In the genomic region with DNA sequence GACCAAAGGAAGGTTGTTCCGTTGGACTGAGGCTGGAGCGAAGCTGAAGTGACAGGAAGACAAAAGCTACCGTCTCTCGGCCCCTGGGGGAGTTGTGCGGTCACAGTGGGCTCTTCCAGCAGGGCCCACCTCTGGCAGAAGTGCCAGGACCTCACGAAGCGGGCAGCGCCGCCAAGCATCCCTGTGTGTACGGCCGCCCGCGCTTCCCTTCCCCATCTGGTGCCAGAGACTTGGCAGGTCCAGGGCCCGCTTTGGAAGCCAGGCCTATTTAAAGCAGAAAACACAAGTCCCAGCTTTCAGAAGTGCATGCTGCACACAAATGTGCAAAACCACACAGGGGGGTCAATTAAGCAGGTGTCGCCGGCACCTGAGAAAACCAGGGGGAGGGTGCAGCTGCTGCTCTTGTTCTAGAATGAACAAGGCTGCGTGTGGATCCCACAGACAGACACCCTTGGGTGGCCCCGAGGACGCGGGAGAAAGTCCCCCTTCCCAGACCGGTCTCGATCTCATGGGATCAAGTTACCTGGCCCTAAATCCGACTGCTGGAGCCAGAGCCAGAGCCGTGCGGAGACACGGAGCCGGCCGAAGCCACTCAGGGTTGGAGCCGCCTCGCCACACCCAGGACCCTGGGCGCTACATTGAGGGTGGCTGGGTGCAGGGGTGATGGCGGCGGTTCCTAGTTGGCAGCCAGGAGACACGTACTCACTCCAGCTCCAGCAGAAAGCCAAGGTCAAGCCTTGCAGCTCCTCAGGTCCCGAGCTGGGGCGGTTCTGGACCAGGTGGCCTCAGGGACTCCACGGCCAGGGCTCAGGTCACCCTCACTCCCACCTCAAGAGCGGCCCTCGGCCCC, we compare ENCODE assay signal across 17 cellular contexts.
"Had no signal": no experiment of that assay in that cellular context is flagged by ENCODE, and none has a peak within 500 bp of the region (broad histone marks: within the 10 kb centered on the region; RNA-seq: fewer than 3 reads in every experiment).

No MANE protein-coding gene starts in this region.

- H3K27me3 Mint-ChIP-seq: activated B cell treated with CpG ODN at 0.5 μM for 24 hours; activated CD8-positive, alpha-beta memory T cell treated with anti-CD3 and anti-CD28 coated beads, Interleukin-2, amount 10 ng/mL, durations not matched to agents 7 days and 5 days; stimulated activated naive CD8-positive, alpha-beta T cell treated with anti-CD3 and anti-CD28 coated beads, Interleukin-15, Interleukin-2, amounts not matched to agents 100 ng/mL and 50 ng/mL, for 24 hours had no signal

- H3K27ac ChIP-seq: cardiac muscle cell, neutrophil, psoas muscle, testis had no signal

- H3K4me1 Mint-ChIP-seq: activated B cell treated with CpG ODN at 0.5 μM for 24 hours; activated CD8-positive, alpha-beta memory T cell treated with anti-CD3 and anti-CD28 coated beads, Interleukin-2, amount 10 ng/mL, durations not matched to agents 7 days and 5 days; naive thymus-derived CD4-positive, alpha-beta T cell had no signal

- H3K27me3 ChIP-seq: cardiac muscle cell, neutrophil, testis had no signal

- H3K36me3 ChIP-seq: cardiac muscle cell, neutrophil had no signal

- DNase-seq: activated B cell treated with CpG ODN at 0.5 μM for 24 hours; activated CD4-positive, alpha-beta T cell treated with anti-CD3 and anti-CD28 coated beads, Interleukin-2, amount 50 U/mL, for 1 hour; activated CD8-positive, alpha-beta memory T cell treated with anti-CD3 and anti-CD28 coated beads, Interleukin-2, amount 10 ng/mL, durations not matched to agents 7 days and 5 days; activated naive CD4-positive, alpha-beta T cell treated with Interleukin-2 at 50 U/mL for 16 hours; activated T-cell treated with anti-CD3 and anti-CD28 coated beads, Interleukin-2, amount 50 U/mL, for 48 hours; cortex of kidney; hippocampal formation; naive thymus-derived CD4-positive, alpha-beta T cell; stimulated activated CD4-positive, alpha-beta T cell treated with anti-CD3 and anti-CD28 coated beads, Interleukin-2, amount 100 ng/mL, for 48 hours; stimulated activated CD8-positive, alpha-beta memory T cell treated with anti-CD3 and anti-CD28 coated beads, Interleukin-4, amount 100 ng/mL, for 48 hours; testis had no signal

- H3K4me3 Mint-ChIP-seq: activated B cell treated with CpG ODN at 0.5 μM for 24 hours; activated CD8-positive, alpha-beta memory T cell treated with anti-CD3 and anti-CD28 coated beads, Interleukin-2, amount 10 ng/mL, durations not matched to agents 7 days and 5 days; naive thymus-derived CD4-positive, alpha-beta T cell; stimulated activated naive CD8-positive, alpha-beta T cell treated with anti-CD3 and anti-CD28 coated beads, Interleukin-15, Interleukin-2, amounts not matched to agents 100 ng/mL and 50 ng/mL, for 24 hours; T-helper 1 cell treated with Interleukin-12 subunit alpha and Interleukin-12 subunit beta and Interleukin-4 antibody, amounts not matched to agents 30 μg/mL and 1 μg/mL, for 36 hours had no signal

- H3K36me3 Mint-ChIP-seq: activated CD8-positive, alpha-beta memory T cell treated with anti-CD3 and anti-CD28 coated beads, Interleukin-2, amount 10 ng/mL, durations not matched to agents 7 days and 5 days; naive thymus-derived CD4-positive, alpha-beta T cell had no signal

- H3K4me3 ChIP-seq: cardiac muscle cell, lung, psoas muscle, testis had no signal

- H3K27ac Mint-ChIP-seq: activated B cell treated with CpG ODN at 0.5 μM for 24 hours; activated CD8-positive, alpha-beta memory T cell treated with anti-CD3 and anti-CD28 coated beads, Interleukin-2, amount 10 ng/mL, durations not matched to agents 7 days and 5 days; naive thymus-derived CD4-positive, alpha-beta T cell; stimulated activated naive CD8-positive, alpha-beta T cell treated with anti-CD3 and anti-CD28 coated beads, Interleukin-15, Interleukin-2, amounts not matched to agents 100 ng/mL and 50 ng/mL, for 24 hours; T-helper 1 cell treated with Interleukin-12 subunit alpha and Interleukin-12 subunit beta and Interleukin-4 antibody, amounts not matched to agents 30 μg/mL and 1 μg/mL, for 36 hours had no signal

- ATAC-seq: activated CD8-positive, alpha-beta memory T cell treated with anti-CD3 and anti-CD28 coated beads, Interleukin-2, amount 10 ng/mL, durations not matched to agents 7 days and 5 days; naive thymus-derived CD4-positive, alpha-beta T cell; psoas muscle had no signal

- H3K9me3 Mint-ChIP-seq: activated B cell treated with CpG ODN at 0.5 μM for 24 hours had no signal

- H3K9me3 ChIP-seq: neutrophil, psoas muscle, testis had no signal

- H3K4me1 ChIP-seq: psoas muscle, testis had no signal
